10 cellular contexts compared by ENCODE assay signal in genomic region chr12:45192041-45192695, GRCh38. TPM values are rescaled to one million over a fixed set of nuclear protein-coding genes. Genes with fewer than 3 reads are reported as not detected.
DNase-seq lines count a peak whose midpoint lies in the region; ATAC-seq and TF ChIP-seq lines count a peak whose summit lies in the region.
"Had no signal": no experiment of that assay in that cellular context is flagged by ENCODE, and none has a peak within 500 bp of the region (broad histone marks: within the 10 kb centered on the region; RNA-seq: fewer than 3 reads in every experiment).

No MANE protein-coding gene starts in this region.

- in situ Hi-C loops in GM13977 (cut with MboI; ENCODE audit: low pct_unique_long_range_greater_than_20kb, low sequenced_read_pairs, unreplicated experiment) = loop anchor here (25.0 kb wide), 1 partner anchor 545 kb away; the partner anchor contains the start of gene ARID2

- intact Hi-C loops in cardiac septum (cut with DNase I) = no loop called here
- intact Hi-C loops in upper lobe of right lung (cut with DNase I) = no loop called here

- H3K36me3 ChIP-seq in cardiac muscle cell (no peaks in the 10 kb centered on the region), upper lobe of right lung (no peaks in the 10 kb centered on the region)

- peak in 1 of 2 donors; percentile 42 for DNase-seq in cardiac muscle cell (ENCODE audit: low read depth in 1 of 2, low spot score in 1 of 2)
- no peak for DNase-seq in cardiac septum (ENCODE audit: low spot score)
- peak; percentile 59 to 75 for DNase-seq in foreskin fibroblast
- DNase-seq in upper lobe of right lung = no peak
- no peak for DNase-seq in NCI-H510A treated with DMSO at 0.1 percent for 48 hours (lab: John Stamatoyannopoulos, UW)
- DNase-seq in GM13977 (ENCODE audit: low spot score) = no peak
- no peak for DNase-seq in NCI-H2081 treated with DMSO at 0.1 percent for 48 hours (lab: John Stamatoyannopoulos, UW)
- DNase-seq: GOT3 had no signal

- H3K4me3 ChIP-seq in cardiac muscle cell = no peak overlapping the region
- no peak overlapping the region for H3K4me3 ChIP-seq in foreskin fibroblast (ENCODE audit: low read depth in 1 of 2, low read length in 2 of 2)
- H3K4me3 ChIP-seq in upper lobe of right lung = no peak overlapping the region

- no peaks in the 10 kb centered on the region for H3K27me3 ChIP-seq in cardiac muscle cell
- no peaks in the 10 kb centered on the region for H3K27me3 ChIP-seq in upper lobe of right lung

- TF ChIP-seq CTCF in cardiac muscle cell (IDR thresholded peaks at IDR 0.05; ENCODE audit: low read depth, low read length) (no peak), foreskin fibroblast (IDR thresholded peaks at IDR 0.05; ENCODE audit: low read depth, low read length) (no peak), upper lobe of right lung (IDR thresholded peaks at IDR 0.05) (no peak), GM13977 (IDR thresholded peaks at IDR 0.05; ENCODE audit: extremely low read depth, insufficient read depth, missing control alignments) (no peak)

- H3K4me1 ChIP-seq in cardiac muscle cell (ENCODE audit: low read depth) (peaks cover 12% of the 10 kb centered on the region), upper lobe of right lung (no peaks in the 10 kb centered on the region)

- H3K27ac ChIP-seq in cardiac muscle cell (peak overlapping the region; percentile 65), upper lobe of right lung (no peak overlapping the region)
- H3K27ac ChIP-seq: C4-2B had no signal

- H3K9me3 ChIP-seq in cardiac muscle cell (ENCODE audit: low read depth) (no peaks in the 10 kb centered on the region), upper lobe of right lung (no peaks in the 10 kb centered on the region)

- ATAC-seq in SK-N-SH treated with all-trans-retinoic acid at 6 μM for 48 hours (peak; percentile 89), upper lobe of right lung (peak; percentile 15)

TF ChIP-seq in SK-N-SH treated with all-trans-retinoic acid at 6 μM for 48 hours, 23 proteins besides CTCF, POLR2A, EP300 and RAD21:
- TF ChIP-seq ESRRG (CRISPR knock-in tag; IDR thresholded peaks at IDR 0.05) (no peak), ISL1 (CRISPR knock-in tag; IDR thresholded peaks at IDR 0.05) (0 out of 2 replicates have a peak, but pooled peaks have one; percentile 12)

RNA-seq across cellular contexts. Expression of gene ANO6, which starts 23.7 kb away (rescaled TPM):
- 34.8 and 50.8 TPM in 2 replicates for total RNA-seq in cardiac muscle cell
- 36.0 and 53.1 TPM in 2 replicates for polyA plus RNA-seq in cardiac muscle cell
- total RNA-seq in cardiac septum = 49.0 TPM
- 85.0 TPM for total RNA-seq in upper lobe of right lung

Comparison
In these comparisons a context has a peak if more than half of its experiments do, and no peak if none do; other contexts are left out.
1. DNase-seq: peak in foreskin fibroblast (2 of 2); none in cardiac septum (single experiment), upper lobe of right lung (single experiment), NCI-H510A treated with DMSO at 0.1 percent for 48 hours (single experiment), GM13977 (single experiment) and NCI-H2081 treated with DMSO at 0.1 percent for 48 hours (single experiment).